Comparison of ENCODE assay signal across 24 cellular contexts in the genomic region with DNA sequence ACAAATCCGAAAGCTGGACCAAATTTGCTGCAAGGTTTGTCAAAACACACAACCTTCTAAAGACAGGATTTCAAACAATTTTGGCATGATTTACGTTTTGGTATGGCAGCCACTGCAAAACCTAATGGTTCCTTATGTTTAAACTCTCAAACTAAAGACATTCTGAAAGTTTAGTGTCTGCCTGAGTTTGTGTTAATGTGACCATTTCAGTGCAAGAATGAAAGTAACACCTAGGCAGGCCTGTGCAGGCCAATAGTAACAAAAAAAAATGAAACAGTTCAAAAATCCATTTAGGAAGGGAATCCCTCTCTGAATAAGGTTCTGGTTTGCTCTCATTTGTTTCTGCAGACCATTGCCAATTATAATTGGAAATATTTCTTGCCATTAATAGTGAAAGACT. TPM values are rescaled to one million over a fixed set of nuclear protein-coding genes. Genes with fewer than 3 reads are reported as not detected.
DNase-seq lines count a peak whose midpoint lies in the region; ATAC-seq and TF ChIP-seq lines count a peak whose summit lies in the region.
"Had no signal": no experiment of that assay in that cellular context is flagged by ENCODE, and none has a peak within 500 bp of the region (broad histone marks: within the 10 kb centered on the region; RNA-seq: fewer than 3 reads in every experiment).

No MANE protein-coding gene starts in this region.

- H3K9me3 Mint-ChIP-seq in neural progenitor cell = no peaks in the 10 kb centered on the region

- no peak overlapping the region for H4K8ac ChIP-seq in IMR-90 (ENCODE audit: low read depth in 2 of 2, low read length in 2 of 2)

- H2BK20ac ChIP-seq in IMR-90 (ENCODE audit: low read depth, low read length) = no peak overlapping the region

- in situ Hi-C loops in IMR-90 (cut with MboI; ENCODE audit: low sequenced_read_pairs) = loop anchor here (25.0 kb wide), 1 partner anchor 412 kb away; no protein-coding TSS in a partner anchor

- TF ChIP-seq POLR2A in IMR-90 (IDR thresholded peaks at IDR 0.05; ENCODE audit: low read depth, low read length) = no peak

- H3K27ac ChIP-seq in IMR-90 (ENCODE audit: insufficient read depth, low read length) (no peak overlapping the region), iPS-20b (ENCODE audit: low read length) (no peak overlapping the region), neural progenitor cell (no peak overlapping the region), RWPE1 (no peak overlapping the region)
- H3K27ac ChIP-seq: Peyer's patch had no signal

- no peaks in the 10 kb centered on the region for H3K36me3 Mint-ChIP-seq in neural progenitor cell
- H3K36me3 Mint-ChIP-seq: CD4-positive, CD25-positive, alpha-beta regulatory T cell had no signal

- no peak overlapping the region for H2AFZ ChIP-seq in IMR-90 (replicated peaks; ENCODE audit: low read length, poor library complexity)
- peak overlapping the region; percentile 86 for H2AFZ ChIP-seq in neural progenitor cell (replicated peaks)

- H3K9me3 ChIP-seq in IMR-90 (ENCODE audit: control insufficient read depth, insufficient read depth, low read length) (no peaks in the 10 kb centered on the region), iPS-20b (ENCODE audit: insufficient read depth, low read depth, low read length) (no peaks in the 10 kb centered on the region), neural progenitor cell (ENCODE audit: low read depth) (no peaks in the 10 kb centered on the region)
- H3K9me3 ChIP-seq: Peyer's patch had no signal

- 0 out of 2 replicates have a peak overlapping the region, but pooled peaks have one; percentile 1 for H2BK120ac ChIP-seq in IMR-90 (ENCODE audit: low read depth, low read length)

- no peak overlapping the region for H3K23ac ChIP-seq in IMR-90 (ENCODE audit: low read depth, low read length)

- no CpG with 5 or more reads among the region's 2 CpGs for WGBS in IMR-90 (ENCODE audit: extremely low coverage in 2 of 2, insufficient read length in 1 of 2), 2 experiments

- H3K36me3 ChIP-seq in IMR-90 (ENCODE audit: control insufficient read depth, insufficient read depth, low read length) (no peaks in the 10 kb centered on the region), iPS-20b (ENCODE audit: insufficient read depth, low read depth, low read length) (no peaks in the 10 kb centered on the region), neural progenitor cell (no peaks in the 10 kb centered on the region)
- H3K36me3 ChIP-seq: Peyer's patch had no signal

- H2BK5ac ChIP-seq in IMR-90 (ENCODE audit: low read depth, low read length, poor library complexity, severe bottlenecking) = no peak overlapping the region

- peaks cover 22% of the 10 kb centered on the region for H3F3A ChIP-seq in neural progenitor cell (ENCODE audit: low read depth)

- no peak overlapping the region for H3K4ac ChIP-seq in IMR-90 (ENCODE audit: low read depth, low read length)

- DNase-seq in IMR-90 = no peak
- DNase-seq in neural progenitor cell (ENCODE audit: low spot score) = no peak
- no peak for DNase-seq in epidermal melanocyte (ENCODE audit: insufficient read length, low spot score)
- no peak for DNase-seq in RWPE1 (ENCODE audit: low spot score)
- DNase-seq in activated CD4-positive, CD25-positive, alpha-beta regulatory T cell (lab: John Stamatoyannopoulos, UW) = no peak
- DNase-seq: CD4-positive, CD25-positive, alpha-beta regulatory T cell; Kasumi-1; NCI-H1092 treated with DMSO at 0.1 percent for 48 hours; NCI-H146; NCI-H1930; NCI-H2107; NCI-H446 treated with DMSO at 0.1 percent for 48 hours; NCI-H526; OCI-M1; Peyer's patch had no signal

- H3K4me3 ChIP-seq in IMR-90 (ENCODE audit: insufficient read depth, low read depth, low read length) (no peak overlapping the region), iPS-20b (ENCODE audit: low read length) (peak overlapping the region; percentile 24), neural progenitor cell (no peak overlapping the region)
- H3K4me3 ChIP-seq: K562, Peyer's patch had no signal

- H3K27me3 ChIP-seq in IMR-90 (ENCODE audit: control insufficient read depth, insufficient read depth, low read length) (no peaks in the 10 kb centered on the region), iPS-20b (ENCODE audit: insufficient read depth, low read length) (no peaks in the 10 kb centered on the region), neural progenitor cell (no peaks in the 10 kb centered on the region)
- H3K27me3 ChIP-seq: Peyer's patch had no signal

- H2AK5ac ChIP-seq in IMR-90 (ENCODE audit: low read depth, low read length) = no peak overlapping the region

- no peak overlapping the region for H4K91ac ChIP-seq in IMR-90 (ENCODE audit: insufficient read depth, low read depth, low read length)

- peaks cover 3% of the 10 kb centered on the region for H3K79me2 ChIP-seq in neural progenitor cell (ENCODE audit: low read depth)

- H3K27me3 Mint-ChIP-seq in neural progenitor cell (ENCODE audit: insufficient read depth, low read depth) = peaks cover 3% of the 10 kb centered on the region

- POLR2A ChIA-PET in IMR-90 (lab: Charles Lee; ENCODE audit: unreplicated experiment) (no interaction called here), RWPE1 (lab: Yijun Ruan, JAX; ENCODE audit: low non-redundant PET) (no interaction called here)

- H3K79me1 ChIP-seq in IMR-90 (ENCODE audit: low read depth in 1 of 2, low read length in 2 of 2) = peaks cover 0 to 11% of the 10 kb centered on the region in 2 experiments; a peak in 2 of 4 replicates

- H4K5ac ChIP-seq in IMR-90 (ENCODE audit: low read depth, low read length) = no peak overlapping the region

- H3K56ac ChIP-seq in IMR-90 (ENCODE audit: extremely low read depth, insufficient read depth, low read length) = no peak overlapping the region

- no peak overlapping the region for H3K14ac ChIP-seq in IMR-90 (replicated peaks; ENCODE audit: low read depth, low read length)

- no peak overlapping the region for H3K9ac ChIP-seq in IMR-90 (ENCODE audit: low read depth, low read length)
- H3K9ac ChIP-seq in iPS-20b (ENCODE audit: low read depth, low read length) = no peak overlapping the region
- H3K9ac ChIP-seq in neural progenitor cell = no peak overlapping the region

- no peak overlapping the region for H2BK15ac ChIP-seq in IMR-90 (ENCODE audit: low read depth, low read length)

- H3K4me1 Mint-ChIP-seq in neural progenitor cell = peaks cover 49% of the 10 kb centered on the region
- H3K4me1 Mint-ChIP-seq: CD4-positive, CD25-positive, alpha-beta regulatory T cell had no signal

- no peaks in the 10 kb centered on the region for H4K20me1 ChIP-seq in IMR-90 (ENCODE audit: insufficient read depth, low read length)
- no peaks in the 10 kb centered on the region for H4K20me1 ChIP-seq in neural progenitor cell (ENCODE audit: low read depth)

- H3K4me1 ChIP-seq in IMR-90 (ENCODE audit: control insufficient read depth, insufficient read depth, low read length) = peaks cover 9% of the 10 kb centered on the region
- peaks cover 33% of the 10 kb centered on the region for H3K4me1 ChIP-seq in iPS-20b (ENCODE audit: insufficient read depth, low read length)
- peaks cover 39% of the 10 kb centered on the region for H3K4me1 ChIP-seq in neural progenitor cell
- H3K4me1 ChIP-seq: Peyer's patch had no signal

- H3K9me1 ChIP-seq in IMR-90 (ENCODE audit: insufficient read depth, low read length) = no peaks in the 10 kb centered on the region

- ATAC-seq in GM18867 (IDR thresholded peaks at IDR 0.05; ENCODE audit: unreplicated experiment) = peak; percentile 83
- no peak for ATAC-seq in IMR-90 (ENCODE audit: low read depth)
- no peak for ATAC-seq in GM19023 (IDR thresholded peaks at IDR 0.05; ENCODE audit: unreplicated experiment)
- ATAC-seq: HepG2, K562, SK-N-SH treated with all-trans-retinoic acid at 6 μM for 48 hours had no signal

- TF ChIP-seq RAD21 in IMR-90 (IDR thresholded peaks at IDR 0.05; ENCODE audit: low read length) = no peak

- H3K4me2 ChIP-seq in IMR-90 (ENCODE audit: low read depth, low read length) (peak overlapping the region; percentile 48; the same call in 1 of the 2 replicates), neural progenitor cell (peak overlapping the region; percentile 67)

- peak overlapping the region; percentile 75 for H3K27ac Mint-ChIP-seq in neural progenitor cell

- H2AK9ac ChIP-seq in IMR-90 (replicated peaks; ENCODE audit: low read depth, low read length, poor library complexity) = no peak overlapping the region

- no TSS peak for BruUV-seq in IMR-90 (replicated peaks; lab: Mats Ljungman, UMichigan)

- dilution Hi-C loops in IMR-90 (cut with HindIII; ENCODE audit: low sequenced_read_pairs, unreplicated experiment) = no loop called here

- H3K4me3 Mint-ChIP-seq in neural progenitor cell = no peak overlapping the region
- H3K4me3 Mint-ChIP-seq: CD4-positive, CD25-positive, alpha-beta regulatory T cell had no signal

- no peak overlapping the region for H3K18ac ChIP-seq in IMR-90 (ENCODE audit: low read depth, low read length)

- TF ChIP-seq CTCF in IMR-90 (conservative IDR thresholded peaks at IDR 0.05; ENCODE audit: low read depth, low read length) (no peak), neural progenitor cell (IDR thresholded peaks at IDR 0.05) (no peak), RWPE1 (conservative IDR thresholded peaks at IDR 0.05; ENCODE audit: low read depth) (no peak)

- intact Hi-C loops in IMR-90 (cut with micrococcal nuclease) = no loop called here

- CTCF ChIA-PET in IMR-90 (lab: Yijun Ruan, JAX) (no interaction called here), RWPE1 (lab: Yijun Ruan, JAX) (no interaction called here)

TF ChIP-seq in IMR-90, 13 proteins besides CTCF, POLR2A, EP300 and RAD21 (continues in another document):
- no peak for TF ChIP-seq CEBPB (IDR thresholded peaks at IDR 0.05; ENCODE audit: low read depth, low read length)
- TF ChIP-seq, protein P1, sequence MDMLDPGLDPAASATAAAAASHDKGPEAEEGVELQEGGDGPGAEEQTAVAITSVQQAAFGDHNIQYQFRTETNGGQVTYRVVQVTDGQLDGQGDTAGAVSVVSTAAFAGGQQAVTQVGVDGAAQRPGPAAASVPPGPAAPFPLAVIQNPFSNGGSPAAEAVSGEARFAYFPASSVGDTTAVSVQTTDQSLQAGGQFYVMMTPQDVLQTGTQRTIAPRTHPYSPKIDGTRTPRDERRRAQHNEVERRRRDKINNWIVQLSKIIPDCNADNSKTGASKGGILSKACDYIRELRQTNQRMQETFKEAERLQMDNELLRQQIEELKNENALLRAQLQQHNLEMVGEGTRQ (IDR thresholded peaks at IDR 0.05; ENCODE audit: low read depth, low read length) = no peak
- no peak for TF ChIP-seq NFE2L2 (IDR thresholded peaks at IDR 0.05; ENCODE audit: low read depth, low read length)
- TF ChIP-seq CHD1 (IDR thresholded peaks at IDR 0.05; ENCODE audit: low read depth, low read length) = no peak
- TF ChIP-seq SMC3 (IDR thresholded peaks at IDR 0.05; ENCODE audit: low read depth, low read length) = no peak
- no peak for TF ChIP-seq BHLHE40 (IDR thresholded peaks at IDR 0.05; ENCODE audit: low read depth, low read length)

RNA-seq across cellular contexts. Expression of a gene that starts 1.9 kb away (rescaled TPM):
- total RNA-seq in IMR-90 (2012; rRNA removed) = 92.8 and 116 TPM in 2 replicates
- 54.7 and 67.9 TPM in 2 replicates for polyA plus RNA-seq in IMR-90 (2012; rRNA removed)
- polyA plus RNA-seq in IMR-90 (2012; cell fraction: cytosol; rRNA removed) = 46.8 and 76.7 TPM in 2 replicates
- polyA plus RNA-seq in IMR-90 (2012; cell fraction: nucleus; rRNA removed; ENCODE audit: low replicate concordance) = 29.8 and 111 TPM in 2 replicates
- total RNA-seq in neural progenitor cell (ENCODE audit: low replicate concordance) = 13.2 and 24.3 TPM in 2 replicates
- total RNA-seq: A172; CD4-positive, CD25-positive, alpha-beta regulatory T cell; G401; HepG2; HT-29 had no signal
- polyA plus RNA-seq: CD4-positive, CD25-positive, alpha-beta regulatory T cell; HepG2 had no signal
